ENCODE assay signal across 18 cellular contexts in genomic region chr11:125603207-125603606, GRCh38.
"Had no signal": no experiment of that assay in that cellular context is flagged by ENCODE, and none has a peak within 500 bp of the region (broad histone marks: within the 10 kb centered on the region; RNA-seq: fewer than 3 reads in every experiment).

No MANE protein-coding gene starts in this region.

- H3K27ac ChIP-seq: adrenal gland, coronary artery, neural progenitor cell, testis had no signal

- ATAC-seq: activated CD4-positive, alpha-beta T cell treated with anti-CD3 and anti-CD28 coated beads for 36 hours; activated CD8-positive, alpha-beta memory T cell treated with anti-CD3 and anti-CD28 coated beads, Interleukin-2, amount 10 ng/mL, durations not matched to agents 7 days and 5 days; left colon; stimulated activated naive CD8-positive, alpha-beta T cell treated with anti-CD3 and anti-CD28 coated beads, Interleukin-15, amount 100 ng/mL, for 72 hours had no signal

- H2AFZ ChIP-seq: neural progenitor cell had no signal

- H3K9ac ChIP-seq: neural progenitor cell had no signal

- FAIRE-seq: endothelial cell of umbilical vein, frontal cortex, small intestine had no signal

- H3K9me3 ChIP-seq: adrenal gland, heart left ventricle, testis had no signal

- H3K4me1 ChIP-seq: adrenal gland, neural progenitor cell, testis had no signal

- H3K9me3 Mint-ChIP-seq: activated CD4-positive, alpha-beta memory T cell treated with anti-CD3 and anti-CD28 coated beads for 36 hours; naive B cell; neural progenitor cell; stimulated activated naive CD8-positive, alpha-beta T cell treated with anti-CD3 and anti-CD28 coated beads, Interleukin-15, amount 100 ng/mL, for 72 hours had no signal

- H3K4me1 Mint-ChIP-seq: activated CD4-positive, alpha-beta T cell treated with anti-CD3 and anti-CD28 coated beads for 36 hours; neural progenitor cell; stimulated activated naive CD8-positive, alpha-beta T cell treated with anti-CD3 and anti-CD28 coated beads, Interleukin-15, amount 100 ng/mL, for 72 hours had no signal

- H3K27me3 Mint-ChIP-seq: activated CD4-positive, alpha-beta memory T cell treated with anti-CD3 and anti-CD28 coated beads for 36 hours; activated CD4-positive, alpha-beta T cell treated with anti-CD3 and anti-CD28 coated beads for 36 hours; activated CD8-positive, alpha-beta memory T cell treated with anti-CD3 and anti-CD28 coated beads, Interleukin-2, amount 10 ng/mL, durations not matched to agents 7 days and 5 days; naive B cell; stimulated activated naive CD8-positive, alpha-beta T cell treated with anti-CD3 and anti-CD28 coated beads, Interleukin-15, amount 100 ng/mL, for 72 hours had no signal

- H3K4me3 ChIP-seq: adrenal gland, coronary artery, heart left ventricle, neural progenitor cell, testis had no signal

- H3K4me2 ChIP-seq: neural progenitor cell had no signal

- DNase-seq: activated CD4-positive, alpha-beta memory T cell treated with anti-CD3 and anti-CD28 coated beads for 36 hours; activated CD4-positive, alpha-beta T cell treated with anti-CD3 and anti-CD28 coated beads for 36 hours; activated CD8-positive, alpha-beta memory T cell treated with anti-CD3 and anti-CD28 coated beads, Interleukin-2, amount 10 ng/mL, durations not matched to agents 7 days and 5 days; activated naive CD4-positive, alpha-beta T cell treated with anti-CD3 and anti-CD28 coated beads, Interleukin-2, amount 50 U/mL, for 16 hours; activated T-cell treated with anti-CD3 and anti-CD28 coated beads, Interleukin-2, amount 50 U/mL, for 1 hour; adrenal gland; effector CD8-positive, alpha-beta T cell; heart left ventricle; left colon; naive B cell; small intestine; stimulated activated naive CD8-positive, alpha-beta T cell treated with anti-CD3 and anti-CD28 coated beads, Interleukin-15, amount 100 ng/mL, for 72 hours; T-helper 2 cell; testis had no signal

- H3K27ac Mint-ChIP-seq: activated CD8-positive, alpha-beta memory T cell treated with anti-CD3 and anti-CD28 coated beads, Interleukin-2, amount 10 ng/mL, durations not matched to agents 7 days and 5 days; neural progenitor cell had no signal

- H3K4me3 Mint-ChIP-seq: activated CD4-positive, alpha-beta memory T cell treated with anti-CD3 and anti-CD28 coated beads for 36 hours; activated CD4-positive, alpha-beta T cell treated with anti-CD3 and anti-CD28 coated beads for 36 hours; activated CD8-positive, alpha-beta memory T cell treated with anti-CD3 and anti-CD28 coated beads, Interleukin-2, amount 10 ng/mL, durations not matched to agents 7 days and 5 days; naive B cell; neural progenitor cell; stimulated activated naive CD8-positive, alpha-beta T cell treated with anti-CD3 and anti-CD28 coated beads, Interleukin-15, amount 100 ng/mL, for 72 hours had no signal

- H3K27me3 ChIP-seq: adrenal gland, heart left ventricle, neural progenitor cell, testis had no signal
